In the genomic region with DNA sequence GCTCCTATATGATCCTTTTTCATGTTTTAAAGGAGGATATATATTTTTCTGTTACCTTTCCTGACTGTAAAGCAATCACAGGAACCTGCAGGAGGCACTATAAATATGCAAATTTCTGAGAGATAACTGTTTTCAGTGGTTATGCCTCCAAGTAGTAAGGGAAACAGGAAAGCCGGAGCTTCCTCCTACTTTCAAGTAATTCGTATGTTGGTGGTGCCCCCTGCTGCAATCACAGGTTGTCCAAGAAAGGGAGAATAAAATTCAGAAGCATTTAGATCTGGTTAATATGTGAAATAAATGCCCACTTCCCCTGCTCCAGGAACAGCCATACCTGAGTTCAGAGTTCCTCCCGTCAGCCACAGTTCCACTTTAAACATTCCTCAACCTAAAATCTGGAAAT, we compare ENCODE assay signal across 11 cellular contexts. TPM values are rescaled to one million over a fixed set of nuclear protein-coding genes. Genes with fewer than 3 reads are reported as not detected.
DNase-seq lines count a peak whose midpoint lies in the region; ATAC-seq and TF ChIP-seq lines count a peak whose summit lies in the region.
"Had no signal": no experiment of that assay in that cellular context is flagged by ENCODE, and none has a peak within 500 bp of the region (broad histone marks: within the 10 kb centered on the region; RNA-seq: fewer than 3 reads in every experiment).

No MANE protein-coding gene starts in this region.

- H3K36me3 ChIP-seq in colonic mucosa (no peaks in the 10 kb centered on the region), upper lobe of left lung (no peaks in the 10 kb centered on the region)
- H3K36me3 ChIP-seq: ovary, thoracic aorta had no signal

- no peak for TF ChIP-seq EP300 in upper lobe of left lung (IDR thresholded peaks at IDR 0.05)

- H3K27me3 Mint-ChIP-seq in activated naive CD8-positive, alpha-beta T cell treated with anti-CD3 and anti-CD28 coated beads for 36 hours = peaks cover 58% of the 10 kb centered on the region

- TF ChIP-seq CTCF in GM12875 (IDR thresholded peaks at IDR 0.05; ENCODE audit: borderline replicate concordance, insufficient read depth, low read depth, low read length) = peak; percentile 23; the same call in 1 of the 2 replicates
- TF ChIP-seq CTCF in colonic mucosa (IDR thresholded peaks at IDR 0.05) = no peak
- TF ChIP-seq CTCF in upper lobe of left lung (IDR thresholded peaks at IDR 0.05) = no peak

- H3K9ac ChIP-seq in colonic mucosa (ENCODE audit: low read depth in 2 of 2, low read length in 2 of 2) = no peak overlapping the region

- no peak overlapping the region for H3K4me3 Mint-ChIP-seq in activated naive CD8-positive, alpha-beta T cell treated with anti-CD3 and anti-CD28 coated beads for 36 hours

- H3K27me3 ChIP-seq in colonic mucosa (peaks cover 13% of the 10 kb centered on the region), upper lobe of left lung (peaks cover 0 to 11% (median 2%) of the 10 kb centered on the region in 4 donors)
- H3K27me3 ChIP-seq: ovary had no signal

- no peak for TF ChIP-seq POLR2A in upper lobe of left lung (IDR thresholded peaks at IDR 0.05)

- H3K4me3 ChIP-seq in GM12875 (ENCODE audit: low read depth, low read length) (no peak overlapping the region), colonic mucosa (no peak overlapping the region), upper lobe of left lung (no peak overlapping the region)
- H3K4me3 ChIP-seq: ovary, thoracic aorta had no signal

- no peak for ATAC-seq in HG03354 (IDR thresholded peaks at IDR 0.05; ENCODE audit: poor library complexity, severe bottlenecking, unreplicated experiment)
- ATAC-seq in upper lobe of left lung (ENCODE audit: low FRiP score in 2 of 2) = no peak

- no peak overlapping the region for H3K27ac ChIP-seq in colonic mucosa
- no peak overlapping the region for H3K27ac ChIP-seq in upper lobe of left lung
- H3K27ac ChIP-seq: ovary, thoracic aorta had no signal

- H3K27ac Mint-ChIP-seq in activated naive CD8-positive, alpha-beta T cell treated with anti-CD3 and anti-CD28 coated beads for 36 hours = no peak overlapping the region

- 20 to 27% methylated on average over 3 of the region's 3 CpGs for WGBS in upper lobe of left lung, 2 donors

- peak; percentile 41 for DNase-seq in A172 (ENCODE audit: low spot score)
- peak; percentile 27 to 71 for DNase-seq in NCI-H524 (lab: John Stamatoyannopoulos, UW)
- peak; percentile 44 for DNase-seq in colonic mucosa
- DNase-seq in NCI-H1436 treated with DMSO at 0.1 percent for 48 hours (lab: John Stamatoyannopoulos, UW) = no peak
- no peak for DNase-seq in activated naive CD8-positive, alpha-beta T cell treated with anti-CD3 and anti-CD28 coated beads for 36 hours
- no peak for DNase-seq in upper lobe of left lung
- DNase-seq: cortex of kidney had no signal

- intact Hi-C loops in colonic mucosa (cut with DNase I) = loop anchor here (10.0 kb wide), 1 partner anchor 1261 kb away; no protein-coding TSS in a partner anchor

- H3K36me3 Mint-ChIP-seq in activated naive CD8-positive, alpha-beta T cell treated with anti-CD3 and anti-CD28 coated beads for 36 hours = no peaks in the 10 kb centered on the region

- no peaks in the 10 kb centered on the region for H3K4me1 ChIP-seq in colonic mucosa
- peaks cover 9 to 16% (median 10%) of the 10 kb centered on the region in 4 donors for H3K4me1 ChIP-seq in upper lobe of left lung

- no peaks in the 10 kb centered on the region for H3K9me3 Mint-ChIP-seq in activated naive CD8-positive, alpha-beta T cell treated with anti-CD3 and anti-CD28 coated beads for 36 hours

- no peaks in the 10 kb centered on the region for H3K9me3 ChIP-seq in colonic mucosa
- H3K9me3 ChIP-seq in upper lobe of left lung = no peaks in the 10 kb centered on the region
- H3K9me3 ChIP-seq: ovary, thoracic aorta had no signal

- peaks cover 10% of the 10 kb centered on the region for H3K4me1 Mint-ChIP-seq in activated naive CD8-positive, alpha-beta T cell treated with anti-CD3 and anti-CD28 coated beads for 36 hours

RNA-seq across cellular contexts. Expression of a gene that starts 12.0 kb away (rescaled TPM):
- total RNA-seq in A172 (2014; rRNA removed; shearing (Covaris generic)) = not detected in 2 replicates
- 10 to 100 TPM; 22.9 to 27.1 TPM for total RNA-seq in colonic mucosa
- 1 to 10 TPM; 1.6 to 1.8 TPM for total RNA-seq in activated naive CD8-positive, alpha-beta T cell treated with anti-CD3 and anti-CD28 coated beads for 36 hours
- total RNA-seq in upper lobe of left lung = 10 to 100 TPM in 1 of 6 donors, 1 to 10 TPM in 5; 2.7 to 12.7 (median 5.4) TPM

Comparison
In these comparisons a context has a peak if more than half of its experiments do, and no peak if none do; other contexts are left out.
1. DNase-seq: peak in A172 (single experiment), NCI-H524 (2 of 2) and colonic mucosa (single experiment); none in NCI-H1436 treated with DMSO at 0.1 percent for 48 hours (single experiment), activated naive CD8-positive, alpha-beta T cell treated with anti-CD3 and anti-CD28 coated beads for 36 hours (single experiment) and upper lobe of left lung (0 of 2).